In genomic region chr9:35060548-35061207, GRCh38 we compare ENCODE assay signal across 1 cellular context.
TF ChIP-seq lines count a peak whose summit lies in the region.

No MANE protein-coding gene starts in this region.

TF ChIP-seq in HepG2, 621 proteins besides CTCF, POLR2A, EP300 and RAD21:
- TF ChIP-seq GLI4 (CRISPR knock-in tag; IDR thresholded peaks at IDR 0.05; ENCODE audit: borderline replicate concordance) (no peak), RBM22 (optimal IDR thresholded peaks at IDR 0.05; ENCODE audit: low read length) (peak; percentile 23), POLR2AphosphoS5 (IDR thresholded peaks at IDR 0.05; ENCODE audit: low read depth, low read length) (0 out of 2 replicates have a peak, but pooled peaks have one; percentile 13)
